Comparison of ENCODE assay signal across 14 cellular contexts in the genomic region with DNA sequence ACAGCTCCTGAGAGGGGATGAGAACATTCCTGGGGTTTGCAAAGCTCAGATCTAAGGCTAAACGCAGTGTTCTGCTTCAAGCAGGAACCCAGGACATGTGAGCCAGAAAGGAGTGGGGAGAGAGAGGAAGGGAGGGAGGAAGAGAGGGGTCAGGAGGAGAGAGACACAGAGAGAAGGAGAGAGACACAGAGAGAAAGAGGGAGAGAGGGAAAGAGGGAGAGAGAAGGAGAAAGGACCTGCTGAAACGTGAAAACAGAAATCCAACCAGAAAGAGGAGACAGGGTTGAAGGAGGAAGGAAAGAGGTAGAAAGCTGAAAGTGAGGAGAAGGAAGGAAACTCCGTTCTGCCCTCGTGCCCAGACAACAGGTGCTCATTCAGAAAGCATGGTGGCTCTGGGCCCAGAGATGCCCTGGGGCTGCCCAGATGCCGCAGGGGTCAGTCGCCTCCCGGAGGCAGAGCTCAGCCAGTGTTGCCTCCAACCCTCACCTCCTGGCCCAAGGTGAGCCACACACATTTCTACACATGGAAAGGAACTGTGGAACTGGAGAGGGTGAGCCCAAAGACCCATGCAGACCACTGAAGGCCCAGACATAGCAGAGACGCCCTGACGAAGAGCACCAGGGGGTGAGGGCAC. TPM values are rescaled to one million over a fixed set of nuclear protein-coding genes. Genes with fewer than 3 reads are reported as not detected.
DNase-seq lines count a peak whose midpoint lies in the region; ATAC-seq and TF ChIP-seq lines count a peak whose summit lies in the region.
"Had no signal": no experiment of that assay in that cellular context is flagged by ENCODE, and none has a peak within 500 bp of the region (broad histone marks: within the 10 kb centered on the region; RNA-seq: fewer than 3 reads in every experiment).

No MANE protein-coding gene starts in this region.

- no peak overlapping the region for H3K14ac ChIP-seq in H9 (ENCODE audit: insufficient read depth, low read length)
- no peak overlapping the region for H3K14ac ChIP-seq in neuronal stem cell (ENCODE audit: low read length)

- no peak overlapping the region for H2BK5ac ChIP-seq in H9 (ENCODE audit: insufficient read length, low read length)
- peak overlapping the region; percentile 56 for H2BK5ac ChIP-seq in neuronal stem cell (ENCODE audit: low read length)

- H3K23ac ChIP-seq in H9 (ENCODE audit: insufficient read length, low read depth, low read length) (no peak overlapping the region), neuronal stem cell (ENCODE audit: low read depth, low read length, poor library complexity) (peak overlapping the region; percentile 10)

- no peak for ATAC-seq in GM21529 (IDR thresholded peaks at IDR 0.05; ENCODE audit: unreplicated experiment)

- no peaks in the 10 kb centered on the region for H3K23me2 ChIP-seq in H9 (ENCODE audit: insufficient read length, low read depth, low read length, poor library complexity, severe bottlenecking)

- no peak overlapping the region for H2BK120ac ChIP-seq in H9 (ENCODE audit: low read depth, low read length, poor library complexity, severe bottlenecking)
- no peak overlapping the region for H2BK120ac ChIP-seq in neuronal stem cell (ENCODE audit: low read depth, low read length)

- H3K79me1 ChIP-seq in H9 (ENCODE audit: insufficient read depth, low read depth, low read length, poor library complexity, severe bottlenecking) (no peaks in the 10 kb centered on the region), neuronal stem cell (ENCODE audit: low read depth, low read length) (no peaks in the 10 kb centered on the region)

- no peak overlapping the region for H3T11ph ChIP-seq in H9 (ENCODE audit: low read length)

- no peak overlapping the region for H2AFZ ChIP-seq in H9 (ENCODE audit: low read length)
- no peak overlapping the region for H2AFZ ChIP-seq in neuronal stem cell (ENCODE audit: low read length)

- no peaks in the 10 kb centered on the region for H3K4me1 ChIP-seq in H9 (ENCODE audit: insufficient read depth, low read length)
- peaks cover 0 to 2% of the 10 kb centered on the region in 2 donors for H3K4me1 ChIP-seq in neuronal stem cell (ENCODE audit: control insufficient read depth in 2 of 2, insufficient read depth in 1 of 2, low read depth in 1 of 2, low read length in 2 of 2)

- H3K27ac ChIP-seq in H9 (ENCODE audit: insufficient read length, low read depth, low read length) (no peak overlapping the region), neuronal stem cell (replicated peaks; ENCODE audit: low read length) (no peak overlapping the region)
- H3K27ac ChIP-seq: 22Rv1 had no signal

- H2BK15ac ChIP-seq in H9 (ENCODE audit: low read depth, low read length): no peak overlapping the region
- peak overlapping the region; percentile 46 for H2BK15ac ChIP-seq in neuronal stem cell (ENCODE audit: low read length)

- H3K36me3 ChIP-seq in neuronal stem cell (replicated peaks in 1 of 2; ENCODE audit: control insufficient read depth in 2 of 2, insufficient read depth in 2 of 2, low read length in 2 of 2): no peaks in the 10 kb centered on the region

- no peaks in the 10 kb centered on the region for H3K27me3 ChIP-seq in H9 (ENCODE audit: insufficient read depth, low read length)
- peaks cover 0 to 34% (median 0%) of the 10 kb centered on the region in 3 experiments for H3K27me3 ChIP-seq in neuronal stem cell (ENCODE audit: control insufficient read depth in 3 of 3, insufficient read depth in 3 of 3, low read depth in 1 of 3, low read length in 3 of 3)

- H3K4me3 ChIP-seq in neuronal stem cell (ENCODE audit: low read length in 2 of 2): no peak overlapping the region

- DNase-seq in DMS 273 (lab: John Stamatoyannopoulos, UW; ENCODE audit: unreplicated experiment) (peak; percentile 33), DMS 273 treated with DMSO at 0.1 percent for 48 hours (lab: John Stamatoyannopoulos, UW) (no peak), H9 (no peak), chondrocyte (ENCODE audit: low spot score) (peak; percentile 58), neuronal stem cell (ENCODE audit: low spot score) (no peak), glutamatergic neuron (no peak), NCI-H82 (lab: John Stamatoyannopoulos, UW) (no peak)
- DNase-seq: AML-193; C1 segment of cervical spinal cord; CD4-positive, alpha-beta T cell; DND-41; GDM1 had no signal

- H2AK5ac ChIP-seq in H9 (ENCODE audit: insufficient read length, low read length) (no peak overlapping the region), neuronal stem cell (ENCODE audit: low read depth, low read length) (peak overlapping the region; percentile 59)

- WGBS in H9 (ENCODE audit: extremely low coverage, insufficient read length, low lambda C conversion rate): no CpG with 5 or more reads among the region's 9 CpGs
- WGBS in neuronal stem cell (ENCODE audit: extremely low coverage in 2 of 2, insufficient read length in 2 of 2, insufficient replicate concordance in 1 of 2), 2 donors: no CpG with 5 or more reads among the region's 9 CpGs

- H3K18ac ChIP-seq in H9 (ENCODE audit: insufficient read length, low read depth, low read length) (no peak overlapping the region), neuronal stem cell (ENCODE audit: low read length) (peak overlapping the region; percentile 83)

- H3K9me3 Mint-ChIP-seq in H9: no peaks in the 10 kb centered on the region; a peak in 1 of 5 replicates
- no peaks in the 10 kb centered on the region for H3K9me3 Mint-ChIP-seq in chondrocyte (ENCODE audit: low read depth)
- peaks cover 19% of the 10 kb centered on the region for H3K9me3 Mint-ChIP-seq in glutamatergic neuron (ENCODE audit: unreplicated experiment)
- H3K9me3 Mint-ChIP-seq: CD4-positive, alpha-beta T cell had no signal

- TF ChIP-seq CTCF in H9 (conservative IDR thresholded peaks at IDR 0.05): no peak
- no peak for TF ChIP-seq CTCF in chondrocyte (IDR thresholded peaks at IDR 0.05)
- no peak for TF ChIP-seq CTCF in glutamatergic neuron (IDR thresholded peaks at IDR 0.05; ENCODE audit: partially characterized antibody, unreplicated experiment)

- H4K8ac ChIP-seq in H9 (replicated peaks; ENCODE audit: insufficient read length, low read depth, low read length): no peak overlapping the region
- H4K8ac ChIP-seq in neuronal stem cell (ENCODE audit: low read depth, low read length): no peak overlapping the region

- H3K27ac Mint-ChIP-seq in H9 (no peak overlapping the region), chondrocyte (ENCODE audit: unreplicated experiment) (no peak overlapping the region), glutamatergic neuron (ENCODE audit: unreplicated experiment) (no peak overlapping the region)
- H3K27ac Mint-ChIP-seq: CD4-positive, alpha-beta T cell had no signal

- no peak overlapping the region for H3K4ac ChIP-seq in H9 (ENCODE audit: low read depth, low read length)
- H3K4ac ChIP-seq in neuronal stem cell (ENCODE audit: low read length): no peak overlapping the region

- peaks cover 6 to 22% of the 10 kb centered on the region in 2 experiments for H3K4me1 Mint-ChIP-seq in H9
- no peaks in the 10 kb centered on the region for H3K4me1 Mint-ChIP-seq in chondrocyte (ENCODE audit: low read depth)
- H3K4me1 Mint-ChIP-seq in glutamatergic neuron (ENCODE audit: low read depth, unreplicated experiment): peaks cover 41% of the 10 kb centered on the region

- H3K36me3 Mint-ChIP-seq in H9 (ENCODE audit: insufficient read depth in 1 of 3, low read depth in 3 of 3) (no peaks in the 10 kb centered on the region), chondrocyte (ENCODE audit: low read depth) (peaks cover 2% of the 10 kb centered on the region), glutamatergic neuron (ENCODE audit: unreplicated experiment) (no peaks in the 10 kb centered on the region)

- no peak overlapping the region for H3K56ac ChIP-seq in H9 (ENCODE audit: insufficient read length, low read depth, low read length)

- H3K9ac ChIP-seq in H9 (ENCODE audit: extremely low read depth, insufficient read length, low read length) (no peak overlapping the region), neuronal stem cell (ENCODE audit: low read depth, low read length, poor library complexity) (peak overlapping the region; percentile 50)

- H3K4me2 ChIP-seq in H9 (ENCODE audit: insufficient read depth, insufficient read length, low read length): no peak overlapping the region
- no peak overlapping the region for H3K4me2 ChIP-seq in neuronal stem cell (ENCODE audit: insufficient read depth, low read length, poor library complexity, severe bottlenecking)

- H4K20me1 ChIP-seq in H9 (ENCODE audit: control insufficient read depth, insufficient read depth, insufficient read length): no peaks in the 10 kb centered on the region

- H3K4me3 Mint-ChIP-seq in H9 (no peak overlapping the region), chondrocyte (ENCODE audit: unreplicated experiment) (no peak overlapping the region), glutamatergic neuron (ENCODE audit: unreplicated experiment) (no peak overlapping the region)
- H3K4me3 Mint-ChIP-seq: CD4-positive, alpha-beta T cell had no signal

- peak overlapping the region; percentile 54 for H4K5ac ChIP-seq in H9 (ENCODE audit: insufficient read length, low read depth, low read length)

- H2BK20ac ChIP-seq in H9 (ENCODE audit: low read depth, low read length, poor library complexity, severe bottlenecking): no peak overlapping the region

- H3K79me2 ChIP-seq in H9 (ENCODE audit: insufficient read depth, low read length): no peaks in the 10 kb centered on the region

- H3K27me3 Mint-ChIP-seq in H9 (ENCODE audit: low read depth) (peaks cover 20% of the 10 kb centered on the region), chondrocyte (ENCODE audit: low read depth) (peaks cover 68% of the 10 kb centered on the region), glutamatergic neuron (ENCODE audit: unreplicated experiment) (peaks cover 29% of the 10 kb centered on the region)

- H3K9me3 ChIP-seq in H9 (ENCODE audit: control insufficient read depth, low read depth, low read length): no peaks in the 10 kb centered on the region
- H3K9me3 ChIP-seq in neuronal stem cell (replicated peaks in 1 of 2; ENCODE audit: control insufficient read depth in 2 of 2, insufficient read depth in 1 of 2, low read depth in 1 of 2, low read length in 2 of 2): no peaks in the 10 kb centered on the region

- H2BK12ac ChIP-seq in H9 (ENCODE audit: insufficient read length, low read depth, low read length): no peak overlapping the region
- H2BK12ac ChIP-seq in neuronal stem cell (ENCODE audit: low read length): no peak overlapping the region

- H4K91ac ChIP-seq in H9 (ENCODE audit: insufficient read length, low read depth, low read length): no peak overlapping the region
- H4K91ac ChIP-seq in neuronal stem cell (ENCODE audit: low read depth, low read length, poor library complexity): no peak overlapping the region

RNA-seq across cellular contexts. Expression of gene ENPP7, which starts 49.0 kb away (rescaled TPM):
- not detected in 2 replicates for total RNA-seq in H9 (2021)
- not detected in 3 replicates for total RNA-seq in chondrocyte
- not detected for polyA plus RNA-seq in neuronal stem cell (2013, experiment 1 of 2)
- not detected for polyA plus RNA-seq in neuronal stem cell (2013, experiment 2 of 2)
- total RNA-seq in glutamatergic neuron (ENCODE audit: unreplicated experiment): not detected
- total RNA-seq: CD4-positive, alpha-beta T cell had no signal

Comparison
In these comparisons a context has a peak if more than half of its experiments do, and no peak if none do; other contexts are left out.
1. DNase-seq: peak in DMS 273 (single experiment) and chondrocyte (single experiment); none in DMS 273 treated with DMSO at 0.1 percent for 48 hours (single experiment), H9 (single experiment), neuronal stem cell (single experiment), glutamatergic neuron (single experiment) and NCI-H82 (single experiment).